Comparison of ENCODE assay signal across 19 cellular contexts in genomic region chr2:15675456-15676195, GRCh38.
DNase-seq lines count a peak whose midpoint lies in the region; ATAC-seq, FAIRE-seq and TF ChIP-seq lines count a peak whose summit lies in the region.
"Had no signal": no experiment of that assay in that cellular context is flagged by ENCODE, and none has a peak within 500 bp of the region (broad histone marks: within the 10 kb centered on the region; RNA-seq: fewer than 3 reads in every experiment).

No MANE protein-coding gene starts in this region.

- no peak for ATAC-seq in PC-3
- no peak for ATAC-seq in natural killer cell

- H3K4me1 ChIP-seq in PC-3 (ENCODE audit: insufficient read depth, low read length): no peaks in the 10 kb centered on the region
- H3K4me1 ChIP-seq in vagina: peaks cover 12% of the 10 kb centered on the region
- peaks cover 0 to 3% of the 10 kb centered on the region in 2 donors for H3K4me1 ChIP-seq in kidney (ENCODE audit: control insufficient read depth in 1 of 2, insufficient read depth in 1 of 2, low read depth in 1 of 2, low read length in 2 of 2)
- H3K4me1 ChIP-seq: colonic mucosa, left ventricle myocardium inferior had no signal

- no peak overlapping the region for H3K9ac ChIP-seq in PC-3 (ENCODE audit: low read length)
- no peak overlapping the region for H3K9ac ChIP-seq in kidney (ENCODE audit: low read length in 2 of 2)

- H3K27me3 Mint-ChIP-seq in neural crest cell (ENCODE audit: low read depth): no peaks in the 10 kb centered on the region
- H3K27me3 Mint-ChIP-seq in CD14-positive monocyte (ENCODE audit: low read depth in 3 of 3): peaks cover 0 to 3% (median 2%) of the 10 kb centered on the region in 3 donors
- H3K27me3 Mint-ChIP-seq in natural killer cell (ENCODE audit: low read depth in 2 of 2): peaks cover 0 to 5% of the 10 kb centered on the region in 2 donors
- H3K27me3 Mint-ChIP-seq: activated CD4-positive, alpha-beta memory T cell treated with anti-CD3 and anti-CD28 coated beads, Interleukin-2, amount 10 ng/mL, durations not matched to agents 7 days and 5 days had no signal

- H3K27ac Mint-ChIP-seq in neural crest cell (ENCODE audit: unreplicated experiment): peak overlapping the region; percentile 83
- H3K27ac Mint-ChIP-seq in CD14-positive monocyte: peak overlapping the region in 1 of 7 donors; percentile 1
- H3K27ac Mint-ChIP-seq in natural killer cell: no peak overlapping the region
- H3K27ac Mint-ChIP-seq: activated CD4-positive, alpha-beta memory T cell treated with anti-CD3 and anti-CD28 coated beads, Interleukin-2, amount 10 ng/mL, durations not matched to agents 7 days and 5 days had no signal

- no peak for TF ChIP-seq POLR2A in vagina (IDR thresholded peaks at IDR 0.05)

- intact Hi-C loops in PC-3 (cut with micrococcal nuclease): no loop called here
- intact Hi-C loops in CD14-positive monocyte (cut with micrococcal nuclease): no loop called here
- intact Hi-C loops in natural killer cell (cut with micrococcal nuclease): no loop called here
- intact Hi-C loops in vagina (cut with DNase I): no loop called here
- intact Hi-C loops in kidney (cut with DNase I): no loop called here

- TF ChIP-seq CTCF in PC-3 (conservative IDR thresholded peaks at IDR 0.05; ENCODE audit: low read depth, low read length) (no peak), epithelial cell of proximal tubule (conservative IDR thresholded peaks at IDR 0.05; ENCODE audit: low read depth, low read length) (no peak), neural crest cell (conservative IDR thresholded peaks at IDR 0.05) (no peak), CD14-positive monocyte (IDR thresholded peaks at IDR 0.05) (no peak), natural killer cell (IDR thresholded peaks at IDR 0.05) (no peak), vagina (IDR thresholded peaks at IDR 0.05) (no peak), kidney (IDR thresholded peaks at IDR 0.05; ENCODE audit: borderline replicate concordance, extremely low read depth, insufficient read depth) (no peak)

- CTCF ChIA-PET in PC-3 (lab: Charles Lee): no interaction called here

- H3F3A ChIP-seq in PC-3 (ENCODE audit: low read length, unreplicated experiment): no peaks in the 10 kb centered on the region

- no peaks in the 10 kb centered on the region for H3K79me2 ChIP-seq in PC-3 (ENCODE audit: low read length)

- H3K36me3 Mint-ChIP-seq in neural crest cell (ENCODE audit: low read depth) (no peaks in the 10 kb centered on the region), CD14-positive monocyte (no peaks in the 10 kb centered on the region), natural killer cell (no peaks in the 10 kb centered on the region)

- no peak overlapping the region for H2AFZ ChIP-seq in PC-3 (ENCODE audit: low read length)

- no peak overlapping the region for H3K4me2 ChIP-seq in PC-3 (ENCODE audit: low read length)

- no TSS peak for BruUV-seq in PC-3 (replicated peaks; lab: Mats Ljungman, UMichigan)

- DNase-seq in Daoy (ENCODE audit: low read depth) (peak; percentile 74), PC-3 (peak; percentile 2), epithelial cell of proximal tubule (ENCODE audit: low read depth) (peak; percentile 69), neural crest cell (ENCODE audit: low read depth, low spot score) (no peak), CD14-positive monocyte (ENCODE audit: low spot score) (no peak), natural killer cell (no peak), vagina (ENCODE audit: extremely low spot score in 2 of 2) (no peak), kidney (no peak)
- DNase-seq: activated CD4-positive, alpha-beta memory T cell treated with anti-CD3 and anti-CD28 coated beads, Interleukin-2, amount 10 ng/mL, durations not matched to agents 7 days and 5 days; AML-193; colonic mucosa; DMS153; hypothalamus; left ventricle myocardium inferior; NCI-H1105; retina; stimulated activated CD4-positive, alpha-beta T cell treated with anti-CD3 and anti-CD28 coated beads, Interleukin-1b, Interleukin-23, amount 100 ng/mL, for 48 hours had no signal

- peaks cover 38% of the 10 kb centered on the region for H3K27me3 ChIP-seq in PC-3 (ENCODE audit: low read length)
- no peaks in the 10 kb centered on the region for H3K27me3 ChIP-seq in vagina
- H3K27me3 ChIP-seq: colonic mucosa, esophagus muscularis mucosa had no signal

- H3K9me3 Mint-ChIP-seq in neural crest cell (peaks cover 4% of the 10 kb centered on the region), CD14-positive monocyte (peaks cover 0 to 10% (median 4%) of the 10 kb centered on the region in 7 donors), natural killer cell (peaks cover 0 to 2% of the 10 kb centered on the region in 2 donors)

- H3K9me2 ChIP-seq in PC-3 (replicated peaks; ENCODE audit: low read length): no peaks in the 10 kb centered on the region

- H3K4me3 ChIP-seq in PC-3 (ENCODE audit: low read length) (no peak overlapping the region), epithelial cell of proximal tubule (ENCODE audit: low read depth, low read length) (no peak overlapping the region), vagina (no peak overlapping the region), kidney (ENCODE audit: low read length in 2 of 2) (no peak overlapping the region)
- H3K4me3 ChIP-seq: colonic mucosa, esophagus muscularis mucosa, left ventricle myocardium inferior, SK-N-MC had no signal

- H3K36me3 ChIP-seq in PC-3 (ENCODE audit: low read depth, low read length): no peaks in the 10 kb centered on the region
- no peaks in the 10 kb centered on the region for H3K36me3 ChIP-seq in vagina
- H3K36me3 ChIP-seq in kidney (ENCODE audit: control insufficient read depth in 1 of 2, insufficient read depth in 2 of 2, low read length in 2 of 2): no peaks in the 10 kb centered on the region
- H3K36me3 ChIP-seq: colonic mucosa, esophagus muscularis mucosa, left ventricle myocardium inferior had no signal

- H3K9me3 ChIP-seq in PC-3 (ENCODE audit: low read length): no peaks in the 10 kb centered on the region
- no peaks in the 10 kb centered on the region for H3K9me3 ChIP-seq in vagina
- H3K9me3 ChIP-seq in kidney (ENCODE audit: control insufficient read depth in 1 of 2, low read length in 2 of 2): no peaks in the 10 kb centered on the region
- H3K9me3 ChIP-seq: colonic mucosa, esophagus muscularis mucosa had no signal

- peaks cover 38% of the 10 kb centered on the region for H3K4me1 Mint-ChIP-seq in neural crest cell
- no peaks in the 10 kb centered on the region for H3K4me1 Mint-ChIP-seq in CD14-positive monocyte
- no peaks in the 10 kb centered on the region for H3K4me1 Mint-ChIP-seq in natural killer cell
- H3K4me1 Mint-ChIP-seq: activated CD4-positive, alpha-beta memory T cell treated with anti-CD3 and anti-CD28 coated beads, Interleukin-2, amount 10 ng/mL, durations not matched to agents 7 days and 5 days had no signal

- FAIRE-seq in kidney (lab: Jason Lieb, UNC): no peak

- H3K27ac ChIP-seq in PC-3 (ENCODE audit: low read length): no peak overlapping the region
- H3K27ac ChIP-seq in vagina: no peak overlapping the region
- H3K27ac ChIP-seq in kidney (ENCODE audit: low read depth in 2 of 2, low read length in 2 of 2): no peak overlapping the region
- H3K27ac ChIP-seq: colonic mucosa, esophagus muscularis mucosa, left ventricle myocardium inferior, SK-N-MC had no signal

- POLR2A ChIA-PET in PC-3 (lab: Charles Lee; ENCODE audit: unreplicated experiment): no interaction called here

- no peaks in the 10 kb centered on the region for H4K20me1 ChIP-seq in PC-3 (ENCODE audit: low read length)

- H3K4me3 Mint-ChIP-seq in neural crest cell (no peak overlapping the region), CD14-positive monocyte (no peak overlapping the region), natural killer cell (no peak overlapping the region)
- H3K4me3 Mint-ChIP-seq: activated CD4-positive, alpha-beta memory T cell treated with anti-CD3 and anti-CD28 coated beads, Interleukin-2, amount 10 ng/mL, durations not matched to agents 7 days and 5 days had no signal

Comparison
In these comparisons a context has a peak if more than half of its experiments do, and no peak if none do; other contexts are left out.
1. DNase-seq: peak in Daoy (single experiment), PC-3 (single experiment) and epithelial cell of proximal tubule (single experiment); none in neural crest cell (single experiment), CD14-positive monocyte (single experiment), natural killer cell (single experiment), vagina (0 of 2) and kidney (single experiment).